27 cellular contexts compared by ENCODE assay signal in the genomic region with DNA sequence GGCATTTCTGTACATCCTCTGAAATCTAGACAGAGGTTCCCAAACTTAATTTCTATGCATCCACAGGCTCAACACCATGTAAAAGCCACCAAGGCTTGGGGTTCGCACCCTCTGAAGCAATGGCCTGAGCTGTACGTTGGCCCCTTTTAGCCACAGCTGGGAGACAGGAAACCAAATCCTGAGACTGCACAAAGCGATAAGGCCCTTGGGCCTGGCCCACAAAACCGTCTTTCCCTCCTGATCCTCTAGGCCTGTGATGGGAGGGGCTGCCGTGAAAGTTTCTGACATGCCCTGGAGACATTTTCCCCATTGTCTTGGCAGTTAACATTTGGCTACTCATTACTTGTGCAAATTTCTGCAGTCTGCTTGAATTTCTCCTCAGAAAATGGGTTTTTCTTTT.
"Had no signal": no experiment of that assay in that cellular context is flagged by ENCODE, and none has a peak within 500 bp of the region (broad histone marks: within the 10 kb centered on the region; RNA-seq: fewer than 3 reads in every experiment).

No MANE protein-coding gene starts in this region.

- H3K4me1 ChIP-seq: breast epithelium, right lobe of liver, vagina had no signal

- H3K27me3 Mint-ChIP-seq: activated CD4-positive, alpha-beta T cell treated with anti-CD3 and anti-CD28 coated beads for 36 hours; activated CD8-positive, alpha-beta memory T cell treated with anti-CD3 and anti-CD28 coated beads, Interleukin-2, amount 10 ng/mL, durations not matched to agents 7 days and 5 days; activated naive CD4-positive, alpha-beta T cell treated with anti-CD3 and anti-CD28 coated beads, Interleukin-2, amount 50 U/mL, for 24 hours; activated naive CD8-positive, alpha-beta T cell treated with anti-CD3 and anti-CD28 coated beads, Interleukin-2, amount 50 U/mL, for 24 hours; naive thymus-derived CD4-positive, alpha-beta T cell; progenitor cell of endocrine pancreas; type B pancreatic cell had no signal

- H3K36me3 ChIP-seq: breast epithelium, ovary, right lobe of liver, thoracic aorta, vagina had no signal

- H3K9me3 ChIP-seq: breast epithelium, ovary, right lobe of liver, thoracic aorta, vagina had no signal

- H3K4me3 ChIP-seq: breast epithelium, ovary, right lobe of liver, skin epidermis, thoracic aorta, vagina had no signal

- H3K27me3 ChIP-seq: breast epithelium, ovary, right lobe of liver, vagina had no signal

- H3K4me3 Mint-ChIP-seq: activated CD4-positive, alpha-beta T cell treated with anti-CD3 and anti-CD28 coated beads for 36 hours; activated CD8-positive, alpha-beta memory T cell treated with anti-CD3 and anti-CD28 coated beads, Interleukin-2, amount 10 ng/mL, durations not matched to agents 7 days and 5 days; activated CD8-positive, alpha-beta T cell treated with anti-CD3 and anti-CD28 coated beads, Interleukin-2, amount 10 ng/mL, durations not matched to agents 7 days and 5 days; activated naive CD4-positive, alpha-beta T cell treated with anti-CD3 and anti-CD28 coated beads, Interleukin-2, amount 50 U/mL, for 24 hours; activated naive CD8-positive, alpha-beta T cell treated with anti-CD3 and anti-CD28 coated beads, Interleukin-2, amount 50 U/mL, for 24 hours; naive thymus-derived CD4-positive, alpha-beta T cell; type B pancreatic cell had no signal

- ATAC-seq: activated CD4-positive, alpha-beta T cell treated with anti-CD3 and anti-CD28 coated beads for 36 hours; activated CD8-positive, alpha-beta memory T cell treated with anti-CD3 and anti-CD28 coated beads, Interleukin-2, amount 10 ng/mL, durations not matched to agents 7 days and 5 days; activated CD8-positive, alpha-beta T cell treated with anti-CD3 and anti-CD28 coated beads, Interleukin-2, amount 10 ng/mL, durations not matched to agents 7 days and 5 days; activated naive CD8-positive, alpha-beta T cell treated with anti-CD3 and anti-CD28 coated beads, Interleukin-2, amount 50 U/mL, for 24 hours; left cardiac atrium; naive thymus-derived CD4-positive, alpha-beta T cell; right lobe of liver; stimulated activated naive CD8-positive, alpha-beta T cell treated with anti-CD3 and anti-CD28 coated beads, Interleukin-15, Interleukin-2, amounts not matched to agents 100 U/mL and 50 U/mL, for 24 hours had no signal

- H3K27ac ChIP-seq: breast epithelium, epithelial cell of prostate, ovary, right lobe of liver, skin epidermis, thoracic aorta, vagina had no signal

- H3K27ac Mint-ChIP-seq: activated CD4-positive, alpha-beta T cell treated with anti-CD3 and anti-CD28 coated beads for 36 hours; activated CD8-positive, alpha-beta memory T cell treated with anti-CD3 and anti-CD28 coated beads, Interleukin-2, amount 10 ng/mL, durations not matched to agents 7 days and 5 days; activated CD8-positive, alpha-beta T cell treated with anti-CD3 and anti-CD28 coated beads, Interleukin-2, amount 10 ng/mL, durations not matched to agents 7 days and 5 days; activated naive CD4-positive, alpha-beta T cell treated with anti-CD3 and anti-CD28 coated beads, Interleukin-2, amount 50 U/mL, for 24 hours; activated naive CD8-positive, alpha-beta T cell treated with anti-CD3 and anti-CD28 coated beads, Interleukin-2, amount 50 U/mL, for 24 hours; activated T-helper 2 cell treated with anti-CD3 and anti-CD28 coated beads, Interferon-gamma antibody, Interleukin-2, Interleukin-4, amounts not matched to agents 10 μg/mL and 5 μg/mL and 100 μg/mL, durations not matched to agents 14 hours and 24 hours and 36 hours; naive thymus-derived CD4-positive, alpha-beta T cell; progenitor cell of endocrine pancreas; type B pancreatic cell had no signal

- H3K4me1 Mint-ChIP-seq: activated CD4-positive, alpha-beta T cell treated with anti-CD3 and anti-CD28 coated beads for 36 hours; activated CD8-positive, alpha-beta memory T cell treated with anti-CD3 and anti-CD28 coated beads, Interleukin-2, amount 10 ng/mL, durations not matched to agents 7 days and 5 days; activated naive CD4-positive, alpha-beta T cell treated with anti-CD3 and anti-CD28 coated beads, Interleukin-2, amount 50 U/mL, for 24 hours; activated naive CD8-positive, alpha-beta T cell treated with anti-CD3 and anti-CD28 coated beads, Interleukin-2, amount 50 U/mL, for 24 hours; naive thymus-derived CD4-positive, alpha-beta T cell had no signal

- H3K36me3 Mint-ChIP-seq: activated CD8-positive, alpha-beta memory T cell treated with anti-CD3 and anti-CD28 coated beads, Interleukin-2, amount 10 ng/mL, durations not matched to agents 7 days and 5 days; activated naive CD4-positive, alpha-beta T cell treated with anti-CD3 and anti-CD28 coated beads, Interleukin-2, amount 50 U/mL, for 24 hours; naive thymus-derived CD4-positive, alpha-beta T cell; type B pancreatic cell had no signal

- H3K9me3 Mint-ChIP-seq: activated naive CD4-positive, alpha-beta T cell treated with anti-CD3 and anti-CD28 coated beads, Interleukin-2, amount 50 U/mL, for 24 hours; activated naive CD8-positive, alpha-beta T cell treated with anti-CD3 and anti-CD28 coated beads, Interleukin-2, amount 50 U/mL, for 24 hours; activated T-helper 2 cell treated with anti-CD3 and anti-CD28 coated beads, Interferon-gamma antibody, Interleukin-2, Interleukin-4, amounts not matched to agents 10 μg/mL and 5 μg/mL and 100 μg/mL, durations not matched to agents 14 hours and 24 hours and 36 hours; type B pancreatic cell had no signal

- DNase-seq: activated CD4-positive, alpha-beta T cell treated with anti-CD3 and anti-CD28 coated beads for 36 hours; activated CD4-positive, CD25-positive, alpha-beta regulatory T cell; activated CD8-positive, alpha-beta memory T cell treated with anti-CD3 and anti-CD28 coated beads, Interleukin-2, amount 10 ng/mL, durations not matched to agents 7 days and 5 days; activated CD8-positive, alpha-beta T cell treated with anti-CD3 and anti-CD28 coated beads, Interleukin-2, amount 10 ng/mL, durations not matched to agents 7 days and 5 days; activated naive CD8-positive, alpha-beta T cell treated with anti-CD3 and anti-CD28 coated beads, Interleukin-2, amount 50 U/mL, for 24 hours; activated T-cell treated with anti-CD3 and anti-CD28 coated beads, Interleukin-2, amount 50 U/mL, for 48 hours; central memory CD4-positive, alpha-beta T cell; dermis blood vessel endothelial cell; effector CD4-positive, alpha-beta T cell; left cardiac atrium; mammary epithelial cell; midbrain; naive thymus-derived CD4-positive, alpha-beta T cell; ovary; right lobe of liver; stimulated activated CD4-positive, alpha-beta T cell treated with anti-CD3 and anti-CD28 coated beads, Interleukin-12 subunit alpha, Interleukin-12 subunit beta, amount 100 ng/mL, for 4 hours; stimulated activated CD4-positive, alpha-beta T cell treated with anti-CD3 and anti-CD28 coated beads, Interleukin-4, amount 100 ng/mL, for 1 hour; stimulated activated naive CD8-positive, alpha-beta T cell treated with anti-CD3 and anti-CD28 coated beads, Interleukin-15, Interleukin-2, amounts not matched to agents 100 U/mL and 50 U/mL, for 24 hours had no signal
